Comparison of ENCODE assay signal across 9 cellular contexts in the genomic region with DNA sequence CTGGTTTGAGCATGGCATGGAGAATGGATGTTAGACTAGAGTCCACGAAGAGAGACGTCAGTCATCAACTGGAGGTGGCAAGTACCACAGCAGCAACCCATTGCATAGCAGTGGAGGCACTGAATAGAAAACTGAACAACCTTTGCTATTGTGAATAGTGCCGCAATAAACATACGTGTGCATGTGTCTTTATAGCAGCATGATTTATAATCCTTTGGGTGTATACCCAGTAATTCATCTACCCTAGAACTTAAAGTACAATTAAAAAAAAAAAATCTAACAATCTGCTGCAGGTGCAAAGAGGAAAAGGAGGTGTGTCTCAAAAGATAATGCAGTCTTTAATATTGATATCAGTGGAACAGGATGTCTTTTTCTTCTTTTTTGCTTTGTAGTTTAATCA.
"Had no signal": no experiment of that assay in that cellular context is flagged by ENCODE, and none has a peak within 500 bp of the region (broad histone marks: within the 10 kb centered on the region; RNA-seq: fewer than 3 reads in every experiment).

No MANE protein-coding gene starts in this region.

- ATAC-seq: HCT116, HepG2, K562 had no signal

- H3K4me3 ChIP-seq: GM23248, HAP-1, K562 had no signal

- H3K9me3 ChIP-seq: HAP-1 had no signal

- DNase-seq: GM23248, GOT3, H7, HFFc6 had no signal

- FAIRE-seq: HepG2, K562 had no signal

- H3K27ac ChIP-seq: GM23248, HL-60 had no signal

- H3K4me1 ChIP-seq: HAP-1 had no signal

- H3K36me3 ChIP-seq: HAP-1 had no signal
